13 cellular contexts compared by ENCODE assay signal in the genomic region with DNA sequence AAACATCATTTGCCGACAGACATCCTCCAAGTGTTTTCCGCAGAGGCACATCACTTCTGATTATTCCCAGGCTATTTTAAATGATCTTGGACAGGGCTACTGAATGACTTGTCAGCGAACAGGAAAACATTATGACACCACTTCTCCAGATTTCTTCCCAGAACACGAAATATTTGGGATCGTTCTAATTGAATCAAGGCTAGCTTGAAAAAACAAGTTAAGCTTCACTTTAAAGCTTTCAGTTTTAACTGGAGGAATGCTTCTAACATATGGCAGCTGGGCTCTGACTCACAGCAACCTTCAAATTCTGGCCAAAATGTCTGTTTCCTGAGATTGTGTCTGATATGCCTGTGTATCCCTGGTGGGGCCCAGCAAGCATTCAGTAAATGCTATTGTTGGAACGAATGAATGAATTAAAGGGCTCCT.
DNase-seq lines count a peak whose midpoint lies in the region; FAIRE-seq and TF ChIP-seq lines count a peak whose summit lies in the region.
"Had no signal": no experiment of that assay in that cellular context is flagged by ENCODE, and none has a peak within 500 bp of the region (broad histone marks: within the 10 kb centered on the region; RNA-seq: fewer than 3 reads in every experiment).

No MANE protein-coding gene starts in this region.

- no peak for TF ChIP-seq POLR2A in spleen (IDR thresholded peaks at IDR 0.05)

- H3K9me3 ChIP-seq in spleen: no peaks in the 10 kb centered on the region

- H3K4me1 Mint-ChIP-seq in immature natural killer cell: peaks cover 17 to 24% of the 10 kb centered on the region in 2 donors
- peaks cover under 1% of the 10 kb centered on the region for H3K4me1 Mint-ChIP-seq in glutamatergic neuron (ENCODE audit: low read depth, unreplicated experiment)

- no peaks in the 10 kb centered on the region for H3K36me3 ChIP-seq in spleen

- no peak for FAIRE-seq in HTR-8/SVneo (lab: Jason Lieb, UNC)

- H3K27me3 ChIP-seq in spleen (replicated peaks in 1 of 7): peaks cover 0 to 5% (median 0%) of the 10 kb centered on the region in 7 donors

- 21 to 32% (median 31%) methylated on average over 6 of the region's 6 CpGs for WGBS in spleen, 5 donors

- no peak for TF ChIP-seq CTCF in choroid plexus epithelial cell (conservative IDR thresholded peaks at IDR 0.05; ENCODE audit: low read depth, low read length)
- no peak for TF ChIP-seq CTCF in spleen (IDR thresholded peaks at IDR 0.05 in 8 of 11, conservative IDR thresholded peaks at IDR 0.05 in 3 of 11)
- TF ChIP-seq CTCF in glutamatergic neuron (IDR thresholded peaks at IDR 0.05; ENCODE audit: partially characterized antibody, unreplicated experiment): no peak

- H3K27me3 Mint-ChIP-seq in immature natural killer cell (ENCODE audit: low read depth in 3 of 3) (peaks cover 0 to 21% (median 1%) of the 10 kb centered on the region in 3 donors), glutamatergic neuron (ENCODE audit: unreplicated experiment) (no peaks in the 10 kb centered on the region)

- peaks cover 0 to 3% (median 0%) of the 10 kb centered on the region in 3 donors for H3K36me3 Mint-ChIP-seq in immature natural killer cell
- peaks cover 3% of the 10 kb centered on the region for H3K36me3 Mint-ChIP-seq in glutamatergic neuron (ENCODE audit: unreplicated experiment)

- H3K27ac ChIP-seq in spleen (peak overlapping the region in 7 of 8 donors; percentile 19 to 72 (median 57)), substantia nigra (ENCODE audit: low read depth, low read length, poor library complexity, severe bottlenecking) (no peak overlapping the region)
- H3K27ac ChIP-seq: PC-9 had no signal

- intact Hi-C loops in spleen (cut with DNase I; ENCODE audit: low total_unique reads): no loop called here

- peaks cover 0 to 6% (median 0%) of the 10 kb centered on the region in 6 donors for H3K4me1 ChIP-seq in spleen

- no peak overlapping the region for H3K27ac Mint-ChIP-seq in immature natural killer cell
- no peak overlapping the region for H3K27ac Mint-ChIP-seq in glutamatergic neuron (ENCODE audit: unreplicated experiment)

- DNase-seq in HS-5 (ENCODE audit: low read depth): peak; percentile 62
- peak; percentile 77 for DNase-seq in choroid plexus epithelial cell (ENCODE audit: low read depth)
- no peak for DNase-seq in immature natural killer cell
- no peak for DNase-seq in spleen
- DNase-seq in HTR-8/SVneo (ENCODE audit: insufficient read length, low spot score): no peak
- DNase-seq in glutamatergic neuron: no peak
- no peak for DNase-seq in activated CD4-positive, CD25-positive, alpha-beta regulatory T cell (lab: John Stamatoyannopoulos, UW)
- no peak for DNase-seq in substantia nigra (lab: John Stamatoyannopoulos, UW)
- DNase-seq: DMS79 treated with DMSO at 0.1 percent for 48 hours; H7; NCI-H1417 treated with DMSO at 0.1 percent for 48 hours; PC-9; stimulated activated naive CD4-positive, alpha-beta T cell treated with Interleukin-2 at 50 U/mL for 16 hours had no signal

- H3K4me3 Mint-ChIP-seq in immature natural killer cell: peak overlapping the region; percentile 48 to 75 (median 68)
- H3K4me3 Mint-ChIP-seq in glutamatergic neuron (ENCODE audit: unreplicated experiment): no peak overlapping the region

- H3K9me3 Mint-ChIP-seq in immature natural killer cell: no peaks in the 10 kb centered on the region
- no peaks in the 10 kb centered on the region for H3K9me3 Mint-ChIP-seq in glutamatergic neuron (ENCODE audit: unreplicated experiment)

- peak overlapping the region; percentile 56 for H3K4me3 ChIP-seq in choroid plexus epithelial cell (ENCODE audit: low read depth, low read length)
- H3K4me3 ChIP-seq in spleen: peak overlapping the region in 2 of 8 donors; percentile 13 to 48
- H3K4me3 ChIP-seq: PC-9 had no signal

Comparison
In these comparisons a context has a peak if more than half of its experiments do, and no peak if none do; other contexts are left out.
1. DNase-seq: peak in HS-5 (single experiment) and choroid plexus epithelial cell (single experiment); none in immature natural killer cell (0 of 3), spleen (single experiment), HTR-8/SVneo (single experiment), glutamatergic neuron (single experiment), activated CD4-positive, CD25-positive, alpha-beta regulatory T cell (0 of 4) and substantia nigra (0 of 49).